24 cellular contexts compared by ENCODE assay signal in genomic region chr3:44958406-44958805, GRCh38. TPM values are rescaled to one million over a fixed set of nuclear protein-coding genes. Genes with fewer than 3 reads are reported as not detected.
DNase-seq lines count a peak whose midpoint lies in the region; ATAC-seq and TF ChIP-seq lines count a peak whose summit lies in the region.
"Had no signal": no experiment of that assay in that cellular context is flagged by ENCODE, and none has a peak within 500 bp of the region (broad histone marks: within the 10 kb centered on the region; RNA-seq: fewer than 3 reads in every experiment).

No MANE protein-coding gene starts in this region.

- no peak overlapping the region for H3K4me3 ChIP-seq in lower lobe of right lung
- H3K4me3 ChIP-seq: HAP-1, K562, MG63, SJCRH30 had no signal

- intact Hi-C loops in lower lobe of right lung (cut with DNase I): no loop called here
- intact Hi-C loops in sciatic nerve (cut with DNase I): no loop called here

- TF ChIP-seq POLR2A in GM18505 (IDR thresholded peaks at IDR 0.05; ENCODE audit: borderline replicate concordance, extremely low read depth, insufficient read depth, insufficient read length): no peak

- H3K27ac ChIP-seq in epithelial cell of prostate (peak overlapping the region; percentile 9), lower lobe of right lung (no peak overlapping the region)
- H3K27ac ChIP-seq: SJCRH30 had no signal

- H3K9me3 ChIP-seq in lower lobe of right lung: no peaks in the 10 kb centered on the region
- H3K9me3 ChIP-seq: HAP-1, MG63, SJCRH30 had no signal

- no peaks in the 10 kb centered on the region for H3K27me3 ChIP-seq in lower lobe of right lung (ENCODE audit: low read depth)
- H3K27me3 ChIP-seq: MG63, SJCRH30 had no signal

- H3K36me3 ChIP-seq in lower lobe of right lung: peaks cover 16% of the 10 kb centered on the region
- H3K36me3 ChIP-seq: MG63 had no signal

- no peak for TF ChIP-seq CTCF in lower lobe of right lung (IDR thresholded peaks at IDR 0.05)

- peaks cover 65% of the 10 kb centered on the region for H3K4me1 ChIP-seq in lower lobe of right lung
- H3K4me1 ChIP-seq: SJCRH30 had no signal

- ATAC-seq in lower lobe of right lung (peak; percentile 25 to 47), sciatic nerve (no peak), GM18505 (IDR thresholded peaks at IDR 0.05; ENCODE audit: unreplicated experiment) (no peak)
- ATAC-seq: K562, Right ventricle myocardium inferior had no signal

- peak; percentile 9 for DNase-seq in activated effector memory CD4-positive, alpha-beta T cell treated with anti-CD3 and anti-CD28 coated beads, Interleukin-2, amount 50 U/mL, for 16 hours
- DNase-seq in activated effector memory CD4-positive, alpha-beta T cell treated with Interleukin-2 at 50 U/mL for 16 hours: no peak
- no peak for DNase-seq in epithelial cell of prostate (ENCODE audit: low read depth, low spot score)
- DNase-seq in lower lobe of right lung: no peak
- no peak for DNase-seq in sciatic nerve (ENCODE audit: low spot score)
- no peak for DNase-seq in CD1c-positive myeloid dendritic cell (ENCODE audit: extremely low spot score)
- no peak for DNase-seq in NCI-H345 treated with DMSO at 0.1 percent for 48 hours (lab: John Stamatoyannopoulos, UW; ENCODE audit: unreplicated experiment)
- DNase-seq: 8988T; CD4-positive, alpha-beta T cell; GOT3; HFFc6; MG63; NCI-H1105 treated with DMSO at 0.1 percent for 48 hours; NCI-H146; NCI-H1930; NCI-H2107; NCI-H446; NCI-H524 treated with DMSO at 0.1 percent for 48 hours; NCI-H774; SJCRH30 had no signal

RNA-seq across cellular contexts. Expression of gene ZDHHC3, which starts 17.6 kb away (rescaled TPM):
- total RNA-seq in lower lobe of right lung: 110 TPM
- 85.1 TPM for total RNA-seq in sciatic nerve

RNA-seq across cellular contexts. Expression of gene EXOSC7, which starts 17.6 kb away (rescaled TPM):
- total RNA-seq in lower lobe of right lung (32.9 TPM), sciatic nerve (36.9 TPM)

Comparison
In these comparisons a context has a peak if more than half of its experiments do, and no peak if none do; other contexts are left out.
1. ATAC-seq: peak in lower lobe of right lung (2 of 2); none in sciatic nerve (single experiment) and GM18505 (single experiment).